8 cellular contexts compared by ENCODE assay signal in genomic region chr17:48545022-48545376, GRCh38. TPM values are rescaled to one million over a fixed set of nuclear protein-coding genes. Genes with fewer than 3 reads are reported as not detected.
DNase-seq lines count a peak whose midpoint lies in the region; ATAC-seq, FAIRE-seq and TF ChIP-seq lines count a peak whose summit lies in the region.

Gene HOXB2, minus strand, starts transcription at chr17:48545109. Its CDS starts 198 bp downstream, at chr17:48544911.

- no peak for DNase-seq in A172 (ENCODE audit: low spot score)
- DNase-seq in keratinocyte (ENCODE audit: low read depth, low spot score): no peak
- no peak for DNase-seq in hypothalamus (lab: John Stamatoyannopoulos, UW)

- H3K27ac ChIP-seq in HUES6 (ENCODE audit: low read depth, low read length): peak within 1 kb of the TSS; percentile 35; the same call in 1 of the 2 replicates
- H3K27ac ChIP-seq in adipose tissue (ENCODE audit: low read depth, low read length): peak within 1 kb of the TSS; percentile 80
- peak within 1 kb of the TSS; percentile 71 for H3K27ac ChIP-seq in keratinocyte (ENCODE audit: control insufficient read depth, insufficient read depth, low read length)
- H3K27ac ChIP-seq in stomach smooth muscle (ENCODE audit: low read length): peak within 1 kb of the TSS; percentile 97

- WGBS in adipose tissue, 3 donors: 19 to 33% (median 27%) methylated on average over 12 of the region's 12 CpGs

- ATAC-seq in GM19455 (IDR thresholded peaks at IDR 0.05; ENCODE audit: unreplicated experiment) (no peak), GM21390 (IDR thresholded peaks at IDR 0.05; ENCODE audit: unreplicated experiment) (no peak)

- H4K20me1 ChIP-seq in keratinocyte (ENCODE audit: control insufficient read depth, extremely low read depth, insufficient read depth, low read length): no peaks in the 10 kb centered on the region

- H3K4me2 ChIP-seq in keratinocyte (ENCODE audit: control insufficient read depth, extremely low read depth, insufficient read depth, low read depth, low read length): peak within 1 kb of the TSS; percentile 77

- H3K36me3 ChIP-seq in HUES6 (ENCODE audit: control insufficient read depth, insufficient read depth, low read length) (no peaks in the 10 kb centered on the region), keratinocyte (ENCODE audit: control insufficient read depth in 2 of 2, extremely low read depth in 1 of 2, insufficient read depth in 2 of 2, low read length in 2 of 2) (peaks cover 0 to 3% of the 10 kb centered on the region in 2 experiments), stomach smooth muscle (ENCODE audit: control insufficient read depth in 2 of 2, insufficient read depth in 2 of 2, low read length in 2 of 2) (peaks cover under 1 to 3% of the 10 kb centered on the region in 2 donors)

- TF ChIP-seq CTCF in keratinocyte (optimal IDR thresholded peaks at IDR 0.05 in 1 of 3, IDR thresholded peaks at IDR 0.05 in 1 of 3, conservative IDR thresholded peaks at IDR 0.05 in 1 of 3; ENCODE audit: extremely low read depth in 1 of 3, insufficient read depth in 2 of 3, low read length in 3 of 3): no peak

- H3K79me2 ChIP-seq in keratinocyte (ENCODE audit: control insufficient read depth, insufficient read depth, low read length): peaks cover 13% of the 10 kb centered on the region

- FAIRE-seq in keratinocyte (lab: Jason Lieb, UNC): no peak

- H3K9ac ChIP-seq in HUES6 (ENCODE audit: low read length) (peak within 1 kb of the TSS; percentile 88), keratinocyte (ENCODE audit: control insufficient read depth, extremely low read depth, insufficient read depth, low read length) (peak within 1 kb of the TSS; percentile 74), stomach smooth muscle (ENCODE audit: low read length in 2 of 2) (peak within 1 kb of the TSS; percentile 90 to 95)

- peaks cover 97% of the 10 kb centered on the region for H3K27me3 ChIP-seq in HUES6 (ENCODE audit: control insufficient read depth, insufficient read depth, low read length)
- peaks cover 24% of the 10 kb centered on the region for H3K27me3 ChIP-seq in keratinocyte (ENCODE audit: control insufficient read depth, extremely low read depth, insufficient read depth, low read length)
- H3K27me3 ChIP-seq in stomach smooth muscle (ENCODE audit: control insufficient read depth in 1 of 2, insufficient read depth in 2 of 2, low read length in 2 of 2): no peaks in the 10 kb centered on the region

- H3K4me3 ChIP-seq in HUES6 (ENCODE audit: low read depth, low read length): peak within 1 kb of the TSS; percentile 80
- H3K4me3 ChIP-seq in keratinocyte (ENCODE audit: control insufficient read depth in 2 of 3, extremely low read depth in 1 of 3, insufficient read depth in 2 of 3, low read depth in 1 of 3, low read length in 3 of 3): peak within 1 kb of the TSS; percentile 54 to 76 (median 73)
- H3K4me3 ChIP-seq in stomach smooth muscle (ENCODE audit: low read length in 2 of 2): peak within 1 kb of the TSS; percentile 93 to 96

- H2AFZ ChIP-seq in keratinocyte (ENCODE audit: control insufficient read depth, low read length): peak within 1 kb of the TSS; percentile 37

- H3K9me3 ChIP-seq in HUES6 (ENCODE audit: control insufficient read depth, insufficient read depth, low read depth, low read length) (no peaks in the 10 kb centered on the region), keratinocyte (ENCODE audit: control insufficient read depth, low read depth, low read length) (no peaks in the 10 kb centered on the region), stomach smooth muscle (ENCODE audit: control insufficient read depth in 2 of 2, low read length in 2 of 2) (no peaks in the 10 kb centered on the region)

- dilution Hi-C loops in keratinocyte (cut with MboI; ENCODE audit: extremely low pct_ligation_motif_present, low sequenced_read_pairs): no loop called here

- no peaks in the 10 kb centered on the region for H3K9me1 ChIP-seq in keratinocyte (ENCODE audit: control insufficient read depth, extremely low read depth, insufficient read depth, low read length)

- H3K4me1 ChIP-seq in HUES6 (ENCODE audit: control insufficient read depth, insufficient read depth, low read length): peaks cover 72% of the 10 kb centered on the region
- H3K4me1 ChIP-seq in keratinocyte (ENCODE audit: control insufficient read depth, extremely low read depth, insufficient read depth, low read length): peaks cover 15% of the 10 kb centered on the region
- H3K4me1 ChIP-seq in stomach smooth muscle (ENCODE audit: control insufficient read depth, insufficient read depth, low read length): peaks cover 65% of the 10 kb centered on the region

RNA-seq across cellular contexts. Expression of gene HOXB2, which starts in this region (rescaled TPM):
- total RNA-seq in A172 (2014; rRNA removed; shearing (Covaris generic)): 27.0 and 30.6 TPM in 2 replicates
- 10 to 100 TPM in 2 of 3 donors, 1 to 10 TPM in 1; 5.0 to 33.9 (median 24.3) TPM for polyA plus RNA-seq in adipose tissue
- polyA plus RNA-seq in keratinocyte: 3.0 to 5.7 TPM (median 3.8 TPM) in 3 replicates
- polyA plus RNA-seq in keratinocyte (2011; ENCODE audit: low read depth): not detected
- 4.2 and 4.6 TPM in 2 replicates for polyA plus RNA-seq in keratinocyte (2011; cell fraction: cytosol; rRNA removed)
- 7.0 and 9.2 TPM in 2 replicates for polyA plus RNA-seq in keratinocyte (2011; cell fraction: nucleus; rRNA removed)
- 1.9 and 7.8 TPM in 2 replicates for polyA plus RNA-seq in keratinocyte (2012; ENCODE audit: low replicate concordance)
- 0.33 to 1.6 TPM (median 0.58 TPM) in 3 replicates for polyA minus RNA-seq in keratinocyte
- 3.3 TPM for polyA minus RNA-seq in keratinocyte (2011; cell fraction: cytosol; rRNA and poly(A)+ RNA removed)
- 0.53 and 0.85 TPM in 2 replicates for polyA minus RNA-seq in keratinocyte (2011; cell fraction: nucleus; rRNA and poly(A)+ RNA removed)

Comparison
In these comparisons a context has a peak if more than half of its experiments do, and no peak if none do; other contexts are left out.
1. H3K27ac ChIP-seq: peak in every context shown above with its lines; median percentile 97 in stomach smooth muscle; 80 in adipose tissue; 71 in keratinocyte; 35 in HUES6.